In the genomic region with DNA sequence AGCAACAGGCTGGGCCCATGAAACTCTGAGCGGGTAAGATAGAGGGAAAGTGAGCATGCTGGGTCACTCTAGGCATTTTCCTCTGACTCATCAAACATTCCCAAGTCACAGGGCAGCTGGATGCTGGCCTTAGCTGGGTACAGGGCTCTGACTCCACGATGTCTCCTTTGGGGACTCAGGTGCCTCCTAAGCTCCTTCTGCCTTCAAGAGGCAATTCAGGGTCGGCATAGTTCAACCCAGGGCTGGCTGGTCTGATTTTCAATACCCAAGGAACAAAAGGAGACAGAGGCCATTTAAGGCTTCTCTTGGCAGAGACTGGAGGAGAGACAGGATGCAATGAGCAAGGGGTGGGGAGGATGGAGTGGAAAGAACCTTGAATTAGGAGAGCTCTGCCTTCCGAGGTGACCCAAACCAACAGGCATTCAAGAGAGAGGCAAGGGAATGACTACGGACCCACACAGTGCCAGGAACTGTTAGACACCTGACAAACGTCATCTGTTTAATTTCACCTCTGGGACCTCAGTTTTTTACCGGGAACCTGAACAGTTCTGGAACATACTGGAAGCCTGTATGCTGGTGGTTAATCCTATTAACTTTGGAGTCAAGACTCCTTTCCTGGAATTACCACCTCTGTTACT, we compare ENCODE assay signal across 8 cellular contexts. TPM values are rescaled to one million over a fixed set of nuclear protein-coding genes. Genes with fewer than 3 reads are reported as not detected.
DNase-seq lines count a peak whose midpoint lies in the region; ATAC-seq and TF ChIP-seq lines count a peak whose summit lies in the region.

No MANE protein-coding gene starts in this region.

- dilution Hi-C loops in IMR-90 (cut with HindIII; ENCODE audit: low sequenced_read_pairs, unreplicated experiment): no loop called here

- H2BK5ac ChIP-seq in IMR-90 (ENCODE audit: low read depth, low read length, poor library complexity, severe bottlenecking) (peak overlapping the region; percentile 12), mesendoderm (ENCODE audit: low read length) (no peak overlapping the region)

- H3K56ac ChIP-seq in IMR-90 (ENCODE audit: extremely low read depth, insufficient read depth, low read length) (no peak overlapping the region), mesendoderm (ENCODE audit: low read length) (peak overlapping the region; percentile 85)

- DNase-seq in ACHN (peak; percentile 85), IMR-90 (peak; percentile 57), dermis blood vessel endothelial cell (peak; percentile 71), mesendoderm (peak; percentile 84), Ammon's horn (ENCODE audit: low spot score) (no peak)
- no peak for DNase-seq in central memory CD4-positive, alpha-beta T cell
- DNase-seq in stimulated activated naive CD8-positive, alpha-beta T cell treated with anti-CD3 and anti-CD28 coated beads, Interleukin-15, Interleukin-2, amounts not matched to agents 100 U/mL and 50 U/mL, for 24 hours: no peak

- H3K18ac ChIP-seq in IMR-90 (ENCODE audit: low read depth, low read length): no peak overlapping the region
- no peak overlapping the region for H3K18ac ChIP-seq in mesendoderm (ENCODE audit: low read length)

- H3K4me3 ChIP-seq in IMR-90 (ENCODE audit: insufficient read depth, low read depth, low read length) (peak overlapping the region; percentile 55), mesendoderm (ENCODE audit: low read length) (peak overlapping the region; percentile 34)

- ATAC-seq in IMR-90 (ENCODE audit: low read depth): no peak
- ATAC-seq in stimulated activated naive CD8-positive, alpha-beta T cell treated with anti-CD3 and anti-CD28 coated beads, Interleukin-15, Interleukin-2, amounts not matched to agents 100 U/mL and 50 U/mL, for 24 hours: no peak
- no peak for ATAC-seq in HG03442 (IDR thresholded peaks at IDR 0.05; ENCODE audit: unreplicated experiment)

- no peak for TF ChIP-seq POLR2A in IMR-90 (IDR thresholded peaks at IDR 0.05; ENCODE audit: low read depth, low read length)

- POLR2A ChIA-PET in IMR-90 (lab: Charles Lee; ENCODE audit: unreplicated experiment): no interaction called here

- TF ChIP-seq RAD21 in IMR-90 (IDR thresholded peaks at IDR 0.05; ENCODE audit: low read length): no peak

- H3K9me3 ChIP-seq in IMR-90 (ENCODE audit: control insufficient read depth, insufficient read depth, low read length): no peaks in the 10 kb centered on the region

- H3K4me2 ChIP-seq in IMR-90 (ENCODE audit: low read depth, low read length) (peak overlapping the region; percentile 86), mesendoderm (ENCODE audit: low read length) (peak overlapping the region; percentile 83)

- H2AK9ac ChIP-seq in IMR-90 (replicated peaks; ENCODE audit: low read depth, low read length, poor library complexity): peak overlapping the region; percentile 21

- peaks cover 8% of the 10 kb centered on the region for H3K79me2 ChIP-seq in mesendoderm (ENCODE audit: control insufficient read depth, insufficient read depth, low read length)

- peak overlapping the region; percentile 51; the same call in 1 of the 2 replicates for H3K14ac ChIP-seq in IMR-90 (replicated peaks; ENCODE audit: low read depth, low read length)

- H2BK120ac ChIP-seq in IMR-90 (ENCODE audit: low read depth, low read length) (no peak overlapping the region), mesendoderm (ENCODE audit: low read depth, low read length) (no peak overlapping the region)

- H3K27ac ChIP-seq in IMR-90 (ENCODE audit: insufficient read depth, low read length) (peak overlapping the region; percentile 2; the same call in 1 of the 2 replicates), mesendoderm (ENCODE audit: low read depth, low read length) (peak overlapping the region; percentile 26)

- TF ChIP-seq CTCF in IMR-90 (conservative IDR thresholded peaks at IDR 0.05; ENCODE audit: low read depth, low read length): no peak

- H3K4me1 ChIP-seq in IMR-90 (ENCODE audit: control insufficient read depth, insufficient read depth, low read length): peaks cover 11% of the 10 kb centered on the region
- H3K4me1 ChIP-seq in mesendoderm (ENCODE audit: control insufficient read depth, low read depth, low read length): peaks cover 3% of the 10 kb centered on the region

- H4K5ac ChIP-seq in IMR-90 (ENCODE audit: low read depth, low read length) (no peak overlapping the region), mesendoderm (ENCODE audit: low read length) (no peak overlapping the region)

- H3K4ac ChIP-seq in IMR-90 (ENCODE audit: low read depth, low read length) (peak overlapping the region; percentile 22; the same call in 1 of the 2 replicates), mesendoderm (ENCODE audit: low read depth, low read length) (no peak overlapping the region)

- peaks cover 7% of the 10 kb centered on the region for H3K9me1 ChIP-seq in IMR-90 (ENCODE audit: insufficient read depth, low read length)

- in situ Hi-C loops in ACHN (cut with HindIII; ENCODE audit: low pct_ligation_motif_present, low pct_unique_long_range_greater_than_20kb, low sequenced_read_pairs) (no loop called here), IMR-90 (cut with MboI; ENCODE audit: low sequenced_read_pairs) (no loop called here)

- BruUV-seq in IMR-90 (replicated peaks; lab: Mats Ljungman, UMichigan): no TSS peak

- H3K79me1 ChIP-seq in IMR-90 (ENCODE audit: low read depth in 1 of 2, low read length in 2 of 2) (peaks cover 6 to 29% of the 10 kb centered on the region in 2 experiments; a peak in 3 of 4 replicates), mesendoderm (ENCODE audit: low read length) (peaks cover 4% of the 10 kb centered on the region)

- WGBS in IMR-90 (ENCODE audit: extremely low coverage in 2 of 2, insufficient read length in 1 of 2), 2 experiments: 60% methylated on average over 2 of the region's 7 CpGs; no CpG with 5 or more reads in 1 of the 2 experiments
- WGBS in mesendoderm (ENCODE audit: extremely low coverage, insufficient coverage, low lambda C conversion rate): no CpG with 5 or more reads among the region's 7 CpGs

- H2BK15ac ChIP-seq in IMR-90 (ENCODE audit: low read depth, low read length) (no peak overlapping the region; the same call in 2 of the 3 replicates), mesendoderm (replicated peaks; ENCODE audit: low read depth) (no peak overlapping the region)

- H3K36me3 ChIP-seq in IMR-90 (ENCODE audit: control insufficient read depth, insufficient read depth, low read length): peaks cover 20% of the 10 kb centered on the region
- H3K36me3 ChIP-seq in mesendoderm (ENCODE audit: control insufficient read depth, insufficient read depth, low read length): peaks cover 4% of the 10 kb centered on the region

- H2BK20ac ChIP-seq in IMR-90 (ENCODE audit: low read depth, low read length): no peak overlapping the region

- H2AFZ ChIP-seq in IMR-90 (replicated peaks; ENCODE audit: low read length, poor library complexity): no peak overlapping the region

- no peak overlapping the region for H4K91ac ChIP-seq in IMR-90 (ENCODE audit: insufficient read depth, low read depth, low read length)

- H2AK5ac ChIP-seq in IMR-90 (ENCODE audit: low read depth, low read length): peak overlapping the region; percentile 37; the same call in 1 of the 2 replicates
- peak overlapping the region; percentile 20 for H2AK5ac ChIP-seq in mesendoderm (ENCODE audit: low read length)

- H4K8ac ChIP-seq in IMR-90 (ENCODE audit: low read depth in 2 of 2, low read length in 2 of 2): peak overlapping the region in 1 of 2 experiments; percentile 4; a peak in 1 of 4 replicates
- H4K8ac ChIP-seq in mesendoderm (ENCODE audit: low read depth, low read length): no peak overlapping the region

- CTCF ChIA-PET in IMR-90 (lab: Yijun Ruan, JAX): interaction anchor here (0.5 to 1.4 kb wide), 2 partner anchors 24 to 106 kb away, joined by 3 read pairs; no protein-coding TSS in a partner anchor

- H3K27me3 ChIP-seq in IMR-90 (ENCODE audit: control insufficient read depth, insufficient read depth, low read length) (no peaks in the 10 kb centered on the region), mesendoderm (ENCODE audit: insufficient read depth, low read length, poor library complexity) (no peaks in the 10 kb centered on the region)

- H3K9ac ChIP-seq in IMR-90 (ENCODE audit: low read depth, low read length): peak overlapping the region; percentile 27
- peak overlapping the region; percentile 73 for H3K9ac ChIP-seq in mesendoderm (ENCODE audit: low read length)

- no peak overlapping the region for H3K23ac ChIP-seq in IMR-90 (ENCODE audit: low read depth, low read length)
- H3K23ac ChIP-seq in mesendoderm (ENCODE audit: low read length): no peak overlapping the region

- intact Hi-C loops in IMR-90 (cut with micrococcal nuclease): no loop called here

- H4K20me1 ChIP-seq in IMR-90 (ENCODE audit: insufficient read depth, low read length): peaks cover 5% of the 10 kb centered on the region; the same call in 1 of the 2 replicates

RNA-seq across cellular contexts. Expression of a gene that starts 0.9 kb away (rescaled TPM):
- total RNA-seq in IMR-90 (2012; rRNA removed): 7.8 and 9.0 TPM in 2 replicates
- 35.5 and 36.7 TPM in 2 replicates for polyA plus RNA-seq in IMR-90 (2012; rRNA removed)
- 28.5 and 41.3 TPM in 2 replicates for polyA plus RNA-seq in IMR-90 (2012; cell fraction: cytosol; rRNA removed)
- 54.3 and 84.4 TPM in 2 replicates for polyA plus RNA-seq in IMR-90 (2012; cell fraction: nucleus; rRNA removed; ENCODE audit: low replicate concordance)
- total RNA-seq in dermis blood vessel endothelial cell: 19.2 and 54.3 TPM in 2 replicates
- 70.2 TPM for polyA plus RNA-seq in mesendoderm (2013, experiment 1 of 2)
- polyA plus RNA-seq in mesendoderm (2013, experiment 2 of 2): 71.9 TPM

RNA-seq across cellular contexts. Expression of a gene that starts 10.0 kb away (rescaled TPM):
- under 0.01 TPM in 1 of 2 replicates, not detected in the other for total RNA-seq in IMR-90 (2012; rRNA removed)
- 0.31 and 0.52 TPM in 2 replicates for polyA plus RNA-seq in IMR-90 (2012; rRNA removed)
- polyA plus RNA-seq in IMR-90 (2012; cell fraction: cytosol; rRNA removed): 0.14 and 1.0 TPM in 2 replicates
- 2.1 and 4.2 TPM in 2 replicates for polyA plus RNA-seq in IMR-90 (2012; cell fraction: nucleus; rRNA removed; ENCODE audit: low replicate concordance)
- 3.2 and 3.4 TPM in 2 replicates for total RNA-seq in dermis blood vessel endothelial cell
- 2.1 TPM for polyA plus RNA-seq in mesendoderm (2013, experiment 1 of 2)
- 2.4 TPM for polyA plus RNA-seq in mesendoderm (2013, experiment 2 of 2)

RNA-seq across cellular contexts. Expression of a gene that starts 24.2 kb away (rescaled TPM):
- 1.4 TPM in 2 replicates for total RNA-seq in IMR-90 (2012; rRNA removed)
- polyA plus RNA-seq in IMR-90 (2012; rRNA removed): 7.2 and 7.5 TPM in 2 replicates
- 5.0 and 7.5 TPM in 2 replicates for polyA plus RNA-seq in IMR-90 (2012; cell fraction: cytosol; rRNA removed)
- polyA plus RNA-seq in IMR-90 (2012; cell fraction: nucleus; rRNA removed; ENCODE audit: low replicate concordance): 9.3 and 15.7 TPM in 2 replicates
- 89.1 and 109 TPM in 2 replicates for total RNA-seq in dermis blood vessel endothelial cell
- polyA plus RNA-seq in mesendoderm (2013, experiment 1 of 2): 1.5 TPM
- 2.1 TPM for polyA plus RNA-seq in mesendoderm (2013, experiment 2 of 2)

RNA-seq across cellular contexts. Expression of a gene that starts 42.5 kb away (rescaled TPM):
- total RNA-seq in IMR-90 (2012; rRNA removed) (7.9 and 8.1 TPM in 2 replicates), dermis blood vessel endothelial cell (42.4 and 43.1 TPM in 2 replicates)
- 10.6 and 10.8 TPM in 2 replicates for polyA plus RNA-seq in IMR-90 (2012; rRNA removed)
- 5.7 and 8.8 TPM in 2 replicates for polyA plus RNA-seq in IMR-90 (2012; cell fraction: cytosol; rRNA removed)
- polyA plus RNA-seq in IMR-90 (2012; cell fraction: nucleus; rRNA removed; ENCODE audit: low replicate concordance): 17.0 and 21.9 TPM in 2 replicates
- 31.0 TPM for polyA plus RNA-seq in mesendoderm (2013, experiment 1 of 2)
- 30.0 TPM for polyA plus RNA-seq in mesendoderm (2013, experiment 2 of 2)

RNA-seq across cellular contexts. Expression of a gene that starts 50.5 kb away (rescaled TPM):
- 13.3 and 15.3 TPM in 2 replicates for total RNA-seq in IMR-90 (2012; rRNA removed)
- 42.5 and 55.5 TPM in 2 replicates for polyA plus RNA-seq in IMR-90 (2012; rRNA removed)
- polyA plus RNA-seq in IMR-90 (2012; cell fraction: cytosol; rRNA removed): 44.8 and 51.3 TPM in 2 replicates
- 108 and 241 TPM in 2 replicates for polyA plus RNA-seq in IMR-90 (2012; cell fraction: nucleus; rRNA removed; ENCODE audit: low replicate concordance)
- 24.0 and 49.3 TPM in 2 replicates for total RNA-seq in dermis blood vessel endothelial cell
- 67.5 TPM for polyA plus RNA-seq in mesendoderm (2013, experiment 1 of 2)
- 68.9 TPM for polyA plus RNA-seq in mesendoderm (2013, experiment 2 of 2)

Comparison
In these comparisons a context has a peak if more than half of its experiments do, and no peak if none do; other contexts are left out.
1. DNase-seq: peak in ACHN (single experiment), IMR-90 (single experiment), dermis blood vessel endothelial cell (single experiment) and mesendoderm (single experiment); none in Ammon's horn (single experiment), central memory CD4-positive, alpha-beta T cell (single experiment) and stimulated activated naive CD8-positive, alpha-beta T cell treated with anti-CD3 and anti-CD28 coated beads, Interleukin-15, Interleukin-2, amounts not matched to agents 100 U/mL and 50 U/mL, for 24 hours (single experiment).
2. RNA of a gene that starts 24.2 kb away (total RNA-seq): 89.1 to 109 TPM in dermis blood vessel endothelial cell; 1.4 TPM in IMR-90; every median in the first group is over 10 times any median in the second.